In the genomic region with DNA sequence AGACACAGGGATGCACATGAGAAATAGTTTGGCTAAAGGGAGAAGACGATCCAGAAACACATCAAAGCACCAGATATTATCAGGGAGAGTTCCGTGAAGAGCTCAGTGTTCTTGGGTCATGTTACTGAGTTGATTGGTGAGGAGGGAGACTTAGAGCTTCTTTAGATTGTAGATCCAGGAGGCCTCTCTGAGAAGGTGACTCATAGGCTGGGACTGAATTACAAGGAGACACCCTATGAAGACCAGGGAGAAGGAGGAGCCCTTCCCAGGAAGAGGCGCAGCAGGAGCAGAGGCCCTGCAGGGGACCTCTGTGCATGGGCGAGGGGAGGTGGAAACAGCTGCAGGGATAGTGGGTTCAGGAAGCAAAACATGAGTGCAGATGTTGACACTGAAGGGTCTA, we compare ENCODE assay signal across 22 cellular contexts.
A peak's percentile ranks its signal among the peaks of the same experiment; 100 is the strongest.
DNase-seq lines count a peak whose midpoint lies in the region; ATAC-seq, FAIRE-seq and TF ChIP-seq lines count a peak whose summit lies in the region.
"Had no signal": no experiment of that assay in that cellular context is flagged by ENCODE, and none has a peak within 500 bp of the region (broad histone marks: within the 10 kb centered on the region; RNA-seq: fewer than 3 reads in every experiment).

No MANE protein-coding gene starts in this region.

- H3K36me3 Mint-ChIP-seq in MCF 10A (ENCODE audit: insufficient read depth, unreplicated experiment) (no peaks in the 10 kb centered on the region), type B pancreatic cell (no peaks in the 10 kb centered on the region)
- H3K36me3 Mint-ChIP-seq: CD4-positive, alpha-beta memory T cell had no signal

- intact Hi-C loops in breast epithelium (cut with DNase I; ENCODE audit: low total_unique reads) (no loop called here), MCF 10A (cut with micrococcal nuclease) (no loop called here), left lung (cut with DNase I) (no loop called here)

- peak; percentile 12 for ATAC-seq in left lung
- ATAC-seq in HG02840 (IDR thresholded peaks at IDR 0.05; ENCODE audit: low FRiP score, unreplicated experiment): no peak
- no peak for ATAC-seq in HG02571 (IDR thresholded peaks at IDR 0.05; ENCODE audit: unreplicated experiment)

- peak overlapping the region; percentile 58 to 60 for H3K27ac ChIP-seq in breast epithelium
- no peak overlapping the region for H3K27ac ChIP-seq in left lung
- H3K27ac ChIP-seq: BLaER1, SK-N-MC had no signal

- no peak for TF ChIP-seq POLR2A in breast epithelium (IDR thresholded peaks at IDR 0.05)

- H3K27me3 ChIP-seq in breast epithelium (no peaks in the 10 kb centered on the region), bronchial epithelial cell (ENCODE audit: control insufficient read depth, insufficient read depth, low read length) (no peaks in the 10 kb centered on the region), left lung (no peaks in the 10 kb centered on the region)
- H3K27me3 ChIP-seq: BLaER1 had no signal

- H3K4me3 Mint-ChIP-seq in MCF 10A (ENCODE audit: unreplicated experiment): no peak overlapping the region
- H3K4me3 Mint-ChIP-seq in type B pancreatic cell: no peak overlapping the region
- H3K4me3 Mint-ChIP-seq: CD4-positive, alpha-beta memory T cell had no signal

- FAIRE-seq in bronchial epithelial cell (lab: Jason Lieb, UNC): no peak
- FAIRE-seq: GM12892, GM18507, RCC 7860 had no signal

- CTCF ChIA-PET in MCF 10A (lab: Yijun Ruan, JAX): interaction anchor here (0.6 kb wide), 1 partner anchor 17 kb away, joined by 3 read pairs; no protein-coding TSS in a partner anchor

- H3K36me3 ChIP-seq in breast epithelium: no peaks in the 10 kb centered on the region
- H3K36me3 ChIP-seq in bronchial epithelial cell (ENCODE audit: control insufficient read depth, insufficient read depth, low read length): no peaks in the 10 kb centered on the region
- no peaks in the 10 kb centered on the region for H3K36me3 ChIP-seq in left lung
- H3K36me3 ChIP-seq: BLaER1 had no signal

- H3K9me3 Mint-ChIP-seq in MCF 10A (ENCODE audit: unreplicated experiment): peaks cover 8% of the 10 kb centered on the region
- no peaks in the 10 kb centered on the region for H3K9me3 Mint-ChIP-seq in type B pancreatic cell

- DNase-seq in breast epithelium (ENCODE audit: low spot score in 2 of 2) (no peak), MCF 10A (ENCODE audit: unreplicated experiment) (no peak), bronchial epithelial cell (ENCODE audit: low read depth) (peak; percentile 4), left lung (no peak), type B pancreatic cell (ENCODE audit: extremely low spot score, unreplicated experiment) (no peak), Kasumi-1 (lab: John Stamatoyannopoulos, UW) (no peak)
- DNase-seq: 8988T; Calu3; CD4-positive, alpha-beta memory T cell; MM.1S; NCI-H1092 treated with DMSO at 0.1 percent for 48 hours; NCI-H510A; NCI-H748 treated with DMSO at 0.1 percent for 48 hours; NK-92 treated with Interleukin-12 subunit alpha and Interleukin-12 subunit beta, amount 100 ng/mL, for 24 hours; SHP77 had no signal

- TF ChIP-seq CTCF in breast epithelium (IDR thresholded peaks at IDR 0.05) (no peak), MCF 10A (IDR thresholded peaks at IDR 0.05; ENCODE audit: unreplicated experiment) (no peak), bronchial epithelial cell (IDR thresholded peaks at IDR 0.05; ENCODE audit: insufficient read depth, low read length, severe bottlenecking) (no peak), left lung (IDR thresholded peaks at IDR 0.05) (no peak), type B pancreatic cell (conservative IDR thresholded peaks at IDR 0.05) (no peak)

- no peak overlapping the region for H3K27ac Mint-ChIP-seq in MCF 10A (ENCODE audit: low read depth, unreplicated experiment)
- peak overlapping the region; percentile 0 for H3K27ac Mint-ChIP-seq in type B pancreatic cell
- H3K27ac Mint-ChIP-seq: CD4-positive, alpha-beta memory T cell had no signal

- H3K9me3 ChIP-seq in breast epithelium (no peaks in the 10 kb centered on the region), left lung (no peaks in the 10 kb centered on the region)
- H3K9me3 ChIP-seq: BLaER1 had no signal

- BruUV-seq in MCF 10A (replicated peaks; lab: Mats Ljungman, UMichigan): no TSS peak

- POLR2A ChIA-PET in MCF 10A (lab: Yijun Ruan, JAX): no interaction called here

- H3K4me3 ChIP-seq in breast epithelium (no peak overlapping the region), bronchial epithelial cell (ENCODE audit: low read depth, low read length) (no peak overlapping the region), left lung (no peak overlapping the region)
- H3K4me3 ChIP-seq: BLaER1, SK-N-MC had no signal

- peaks cover 0 to 6% of the 10 kb centered on the region in 2 donors for H3K4me1 ChIP-seq in breast epithelium
- H3K4me1 ChIP-seq in left lung: no peaks in the 10 kb centered on the region
- H3K4me1 ChIP-seq: BLaER1 had no signal

- H3K4me1 Mint-ChIP-seq in MCF 10A (ENCODE audit: insufficient read depth, unreplicated experiment) (no peaks in the 10 kb centered on the region), type B pancreatic cell (ENCODE audit: unreplicated experiment) (peaks cover 23% of the 10 kb centered on the region)
- H3K4me1 Mint-ChIP-seq: CD4-positive, alpha-beta memory T cell had no signal

- H3K27me3 Mint-ChIP-seq in MCF 10A (ENCODE audit: insufficient read depth, unreplicated experiment) (no peaks in the 10 kb centered on the region), type B pancreatic cell (no peaks in the 10 kb centered on the region)
- H3K27me3 Mint-ChIP-seq: CD4-positive, alpha-beta memory T cell had no signal

Comparison
In these comparisons a context has a peak if more than half of its experiments do, and no peak if none do; other contexts are left out.
1. H3K27ac ChIP-seq: peak in breast epithelium (2 of 2); none in left lung (0 of 2).